20 cellular contexts compared by ENCODE assay signal in genomic region chr12:117816-118345, GRCh38. TPM values are rescaled to one million over a fixed set of nuclear protein-coding genes. Genes with fewer than 3 reads are reported as not detected.
DNase-seq lines count a peak whose midpoint lies in the region; ATAC-seq, FAIRE-seq and TF ChIP-seq lines count a peak whose summit lies in the region.
"Had no signal": no experiment of that assay in that cellular context is flagged by ENCODE, and none has a peak within 500 bp of the region (broad histone marks: within the 10 kb centered on the region; RNA-seq: fewer than 3 reads in every experiment).

No MANE protein-coding gene starts in this region.

- H3K36me3 ChIP-seq in neural progenitor cell (no peaks in the 10 kb centered on the region), upper lobe of right lung (no peaks in the 10 kb centered on the region)
- H3K36me3 ChIP-seq: HAP-1 had no signal

- H3K4me2 ChIP-seq in neural progenitor cell: no peak overlapping the region

- DNase-seq in NCI-H524 (lab: John Stamatoyannopoulos, UW) (peak; percentile 56 to 73), cerebellar nuclear complex (lab: John Stamatoyannopoulos, UW) (peak; percentile 19 to 57), neural progenitor cell (ENCODE audit: low spot score) (no peak), upper lobe of right lung (no peak), H54 (ENCODE audit: insufficient read length, low spot score) (no peak), nephron progenitor cell (no peak), hypothalamus (lab: John Stamatoyannopoulos, UW) (no peak)
- DNase-seq: CD4-positive, CD25-positive, alpha-beta regulatory T cell; DMS79 treated with DMSO at 0.1 percent for 48 hours; IMR-90; NCI-H1694 treated with DMSO at 0.1 percent for 48 hours; NCI-H2227 treated with DMSO at 0.1 percent for 48 hours; NCI-H510A; NCI-H774; NK-92 treated with Interleukin-12 subunit alpha and Interleukin-12 subunit beta, amount 100 ng/mL, for 24 hours had no signal

- H3K27ac ChIP-seq in neural progenitor cell: no peak overlapping the region
- no peak overlapping the region for H3K27ac ChIP-seq in upper lobe of right lung

- ATAC-seq in upper lobe of right lung: peak; percentile 74
- ATAC-seq: GM12878, SK-N-SH treated with all-trans-retinoic acid at 6 μM for 48 hours had no signal

- FAIRE-seq in H54 (lab: Jason Lieb, UNC): no peak
- FAIRE-seq: GM12878 had no signal

- intact Hi-C loops in upper lobe of right lung (cut with DNase I): no loop called here

- no peak overlapping the region for H3K9ac ChIP-seq in neural progenitor cell

- H3K27ac Mint-ChIP-seq in neural progenitor cell (peak overlapping the region; percentile 15), nephron progenitor cell (no peak overlapping the region)
- H3K27ac Mint-ChIP-seq: CD4-positive, CD25-positive, alpha-beta regulatory T cell had no signal

- TF ChIP-seq CTCF in neural progenitor cell (IDR thresholded peaks at IDR 0.05) (no peak), upper lobe of right lung (IDR thresholded peaks at IDR 0.05) (no peak), nephron progenitor cell (IDR thresholded peaks at IDR 0.05) (no peak)

- TF ChIP-seq POLR2A in H54 (IDR thresholded peaks at IDR 0.05; ENCODE audit: low read depth, low read length): no peak

- no peaks in the 10 kb centered on the region for H4K20me1 ChIP-seq in neural progenitor cell (ENCODE audit: low read depth)

- H3K4me1 Mint-ChIP-seq in neural progenitor cell (peaks cover 3% of the 10 kb centered on the region), nephron progenitor cell (peaks cover 46% of the 10 kb centered on the region)

- H3K36me3 Mint-ChIP-seq in neural progenitor cell (no peaks in the 10 kb centered on the region), nephron progenitor cell (ENCODE audit: low read depth) (no peaks in the 10 kb centered on the region)
- H3K36me3 Mint-ChIP-seq: CD4-positive, CD25-positive, alpha-beta regulatory T cell had no signal

- H3K4me3 ChIP-seq in neural progenitor cell: no peak overlapping the region
- H3K4me3 ChIP-seq in upper lobe of right lung: no peak overlapping the region
- H3K4me3 ChIP-seq: GM12878, HAP-1 had no signal

- no peaks in the 10 kb centered on the region for H3F3A ChIP-seq in neural progenitor cell (ENCODE audit: low read depth)

- no peaks in the 10 kb centered on the region for H3K4me1 ChIP-seq in neural progenitor cell
- no peaks in the 10 kb centered on the region for H3K4me1 ChIP-seq in upper lobe of right lung
- H3K4me1 ChIP-seq: HAP-1 had no signal

- H3K9me3 ChIP-seq in neural progenitor cell (ENCODE audit: low read depth) (no peaks in the 10 kb centered on the region), upper lobe of right lung (no peaks in the 10 kb centered on the region)
- H3K9me3 ChIP-seq: HAP-1 had no signal

- H3K27me3 Mint-ChIP-seq in neural progenitor cell (ENCODE audit: insufficient read depth, low read depth) (peaks cover 7% of the 10 kb centered on the region), nephron progenitor cell (ENCODE audit: low read depth, poor library complexity) (peaks cover 44% of the 10 kb centered on the region)

- H3K9me3 Mint-ChIP-seq in neural progenitor cell (no peaks in the 10 kb centered on the region), nephron progenitor cell (no peaks in the 10 kb centered on the region)

- no peaks in the 10 kb centered on the region for H3K79me2 ChIP-seq in neural progenitor cell (ENCODE audit: low read depth)

- no peak overlapping the region for H2AFZ ChIP-seq in neural progenitor cell (replicated peaks)

- H3K4me3 Mint-ChIP-seq in neural progenitor cell (no peak overlapping the region), nephron progenitor cell (no peak overlapping the region)
- H3K4me3 Mint-ChIP-seq: CD4-positive, CD25-positive, alpha-beta regulatory T cell had no signal

- H3K27me3 ChIP-seq in neural progenitor cell (no peaks in the 10 kb centered on the region), upper lobe of right lung (no peaks in the 10 kb centered on the region)

RNA-seq across cellular contexts. Expression of gene IQSEC3, which starts 51.3 kb away (rescaled TPM):
- 0.09 and 1.0 TPM in 2 replicates for total RNA-seq in neural progenitor cell (ENCODE audit: low replicate concordance)
- 4.6 TPM for total RNA-seq in upper lobe of right lung
- total RNA-seq: A673, GM12878, IMR-90, M059J had no signal

Comparison
In these comparisons a context has a peak if more than half of its experiments do, and no peak if none do; other contexts are left out.
1. DNase-seq: peak in NCI-H524 (2 of 2) and cerebellar nuclear complex (2 of 2); none in neural progenitor cell (single experiment), upper lobe of right lung (single experiment), H54 (single experiment), nephron progenitor cell (single experiment) and hypothalamus (0 of 51).